Comparison of ENCODE assay signal across 9 cellular contexts in the genomic region with DNA sequence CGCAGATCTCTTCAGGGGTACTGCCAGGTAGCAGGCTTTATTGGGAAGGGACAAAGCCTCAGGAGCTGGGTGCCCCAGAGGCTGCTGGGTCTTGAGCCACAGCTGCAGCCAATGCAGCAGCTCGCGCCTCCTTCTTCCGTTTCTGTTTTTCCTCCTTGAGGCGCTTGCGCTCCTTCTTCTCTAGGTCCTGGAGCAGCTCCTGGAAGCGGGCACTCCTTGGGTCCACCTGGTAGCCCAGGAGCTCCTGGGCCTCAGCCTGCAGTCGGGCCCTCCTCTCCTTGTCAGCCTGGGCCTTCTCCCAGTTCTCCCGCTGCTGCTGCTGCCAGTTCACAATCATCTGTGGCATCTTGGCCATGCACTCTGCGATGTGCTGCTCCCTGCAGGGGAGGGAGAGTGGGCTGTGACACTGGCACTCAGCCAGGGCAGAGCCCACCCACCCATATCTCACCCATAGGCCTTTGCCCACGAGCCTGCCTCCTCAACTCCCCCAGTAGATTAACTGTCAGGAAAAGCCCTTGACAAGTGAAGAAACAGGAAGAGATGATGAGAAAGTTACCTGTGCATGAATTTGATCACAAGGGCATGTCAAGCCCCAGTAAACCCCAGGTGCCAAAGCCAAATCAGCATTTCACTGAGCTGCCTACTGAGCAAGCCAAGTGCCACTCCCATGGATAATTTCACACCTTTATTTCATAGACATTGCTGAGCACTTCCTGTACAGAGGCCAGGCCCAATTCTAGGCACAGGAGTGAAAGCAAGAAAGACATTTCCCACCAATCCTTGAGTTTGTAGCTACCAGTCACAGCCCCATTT. TPM values are rescaled to one million over a fixed set of nuclear protein-coding genes. Genes with fewer than 3 reads are reported as not detected.
DNase-seq lines count a peak whose midpoint lies in the region; ATAC-seq and TF ChIP-seq lines count a peak whose summit lies in the region.
"Had no signal": no experiment of that assay in that cellular context is flagged by ENCODE, and none has a peak within 500 bp of the region (broad histone marks: within the 10 kb centered on the region; RNA-seq: fewer than 3 reads in every experiment).

No MANE protein-coding gene starts in this region.

- no peaks in the 10 kb centered on the region for H3K9me3 Mint-ChIP-seq in activated CD8-positive, alpha-beta T cell treated with anti-CD3 and anti-CD28 coated beads for 36 hours
- H3K9me3 Mint-ChIP-seq in memory B cell = no peaks in the 10 kb centered on the region

- H3K27ac Mint-ChIP-seq in activated CD8-positive, alpha-beta T cell treated with anti-CD3 and anti-CD28 coated beads for 36 hours = peak overlapping the region; percentile 90
- peak overlapping the region; percentile 83 for H3K27ac Mint-ChIP-seq in memory B cell

- intact Hi-C loops in left ventricle myocardium inferior (cut with micrococcal nuclease) (no loop called here), left cardiac atrium (cut with DNase I) (no loop called here), upper lobe of right lung (cut with DNase I) (no loop called here)
- intact Hi-C loops in activated CD8-positive, alpha-beta T cell treated with anti-CD3 and anti-CD28 coated beads for 36 hours (cut with micrococcal nuclease) = no loop called here

- peak overlapping the region; percentile 96 for H3K27ac ChIP-seq in left ventricle myocardium inferior (replicated peaks)
- no peak overlapping the region for H3K27ac ChIP-seq in upper lobe of right lung
- H3K27ac ChIP-seq: SJSA1 had no signal

- no peaks in the 10 kb centered on the region for H3K9me3 ChIP-seq in left ventricle myocardium inferior (replicated peaks)
- H3K9me3 ChIP-seq in upper lobe of right lung = no peaks in the 10 kb centered on the region
- H3K9me3 ChIP-seq: SJSA1 had no signal

- H3K36me3 ChIP-seq in left ventricle myocardium inferior = peaks cover 52% of the 10 kb centered on the region
- peaks cover 58% of the 10 kb centered on the region for H3K36me3 ChIP-seq in upper lobe of right lung

- POLR2A ChIA-PET in activated CD8-positive, alpha-beta T cell treated with anti-CD3 and anti-CD28 coated beads for 36 hours (lab: Charles Lee) = interaction anchor here (1.3 to 3.5 kb wide), 7 partner anchors 7 to 17 kb away, joined by 4 to 30 read pairs (median 8); partner anchors contain the start of genes CALR and RAD23A

- peaks cover 34% of the 10 kb centered on the region for H3K4me1 Mint-ChIP-seq in activated CD8-positive, alpha-beta T cell treated with anti-CD3 and anti-CD28 coated beads for 36 hours (ENCODE audit: low read depth)
- peaks cover 19% of the 10 kb centered on the region for H3K4me1 Mint-ChIP-seq in memory B cell

- DNase-seq in left ventricle myocardium inferior (no peak), left cardiac atrium (no peak), memory B cell (ENCODE audit: low spot score in 2 of 2) (no peak), upper lobe of right lung (peak; percentile 63), GM20000 (ENCODE audit: low spot score) (no peak), NCI-H2107 treated with DMSO at 0.1 percent for 48 hours (lab: John Stamatoyannopoulos, UW; ENCODE audit: unreplicated experiment) (no peak)
- DNase-seq in activated CD8-positive, alpha-beta T cell treated with anti-CD3 and anti-CD28 coated beads for 36 hours = no peak
- DNase-seq in stimulated activated CD4-positive, alpha-beta T cell treated with anti-CD3 and anti-CD28 coated beads, Interleukin-4, amount 100 ng/mL, for 1 hour = no peak

- no peaks in the 10 kb centered on the region for H3K27me3 Mint-ChIP-seq in activated CD8-positive, alpha-beta T cell treated with anti-CD3 and anti-CD28 coated beads for 36 hours
- H3K27me3 Mint-ChIP-seq in memory B cell = no peaks in the 10 kb centered on the region

- H3K36me3 Mint-ChIP-seq in activated CD8-positive, alpha-beta T cell treated with anti-CD3 and anti-CD28 coated beads for 36 hours (ENCODE audit: low read depth) = peaks cover 55% of the 10 kb centered on the region
- H3K36me3 Mint-ChIP-seq in memory B cell = peaks cover 25% of the 10 kb centered on the region

- ATAC-seq in left cardiac atrium = no peak
- peak; percentile 15 for ATAC-seq in activated CD8-positive, alpha-beta T cell treated with anti-CD3 and anti-CD28 coated beads for 36 hours
- ATAC-seq in memory B cell (ENCODE audit: low read depth) = peak; percentile 8
- ATAC-seq in upper lobe of right lung = no peak

- TF ChIP-seq CTCF in left ventricle myocardium inferior (IDR thresholded peaks at IDR 0.05; ENCODE audit: borderline replicate concordance) (no peak), upper lobe of right lung (IDR thresholded peaks at IDR 0.05) (no peak), GM20000 (IDR thresholded peaks at IDR 0.05; ENCODE audit: extremely low read depth, missing control alignments) (no peak)
- no peak for TF ChIP-seq CTCF in activated CD8-positive, alpha-beta T cell treated with anti-CD3 and anti-CD28 coated beads for 36 hours (IDR thresholded peaks at IDR 0.05)

- H3K4me1 ChIP-seq in left ventricle myocardium inferior (peaks cover 70% of the 10 kb centered on the region), upper lobe of right lung (peaks cover 23% of the 10 kb centered on the region)

- H3K27me3 ChIP-seq in left ventricle myocardium inferior (ENCODE audit: low read depth) (no peaks in the 10 kb centered on the region), upper lobe of right lung (no peaks in the 10 kb centered on the region)
- H3K27me3 ChIP-seq: SJSA1 had no signal

- H3K4me3 ChIP-seq in left ventricle myocardium inferior (no peak overlapping the region), upper lobe of right lung (no peak overlapping the region)
- H3K4me3 ChIP-seq: SJSA1 had no signal

- CTCF ChIA-PET in activated CD8-positive, alpha-beta T cell treated with anti-CD3 and anti-CD28 coated beads for 36 hours (lab: Charles Lee) = interaction anchor here (1.0 to 6.0 kb wide), 4 partner anchors 9 to 107 kb away, joined by 3 to 51 read pairs (median 4); no protein-coding TSS in a partner anchor

- H3K4me3 Mint-ChIP-seq in activated CD8-positive, alpha-beta T cell treated with anti-CD3 and anti-CD28 coated beads for 36 hours = peak overlapping the region; percentile 78
- no peak overlapping the region for H3K4me3 Mint-ChIP-seq in memory B cell

RNA-seq across cellular contexts. Expression of gene GADD45GIP1, which starts 2.7 kb away (rescaled TPM):
- total RNA-seq in left ventricle myocardium inferior (31.4 TPM), left cardiac atrium (10 to 100 TPM; 25.5 to 28.1 TPM), upper lobe of right lung (16.4 TPM)
- total RNA-seq in activated CD8-positive, alpha-beta T cell treated with anti-CD3 and anti-CD28 coated beads for 36 hours = 10 to 100 TPM; 32.6 to 36.0 TPM

RNA-seq across cellular contexts. Expression of gene RAD23A, which starts 8.7 kb away (rescaled TPM):
- total RNA-seq in left ventricle myocardium inferior (150 TPM), left cardiac atrium (100 to 1,000 TPM; 113 to 131 TPM), upper lobe of right lung (109 TPM)
- 100 to 1,000 TPM; 189 to 190 TPM for total RNA-seq in activated CD8-positive, alpha-beta T cell treated with anti-CD3 and anti-CD28 coated beads for 36 hours

RNA-seq across cellular contexts. Expression of gene DAND5, which starts 15.0 kb away (rescaled TPM):
- total RNA-seq in left ventricle myocardium inferior = 12.7 TPM
- total RNA-seq in left cardiac atrium = 1 to 10 TPM; 5.2 to 7.0 TPM
- not detected for total RNA-seq in activated CD8-positive, alpha-beta T cell treated with anti-CD3 and anti-CD28 coated beads for 36 hours
- total RNA-seq in upper lobe of right lung = not detected
- total RNA-seq: SJSA1 had no signal

RNA-seq across cellular contexts. Expression of gene CALR, which starts 15.9 kb away (rescaled TPM):
- total RNA-seq in left ventricle myocardium inferior (365 TPM), left cardiac atrium (100 to 1,000 TPM; 627 to 707 TPM), upper lobe of right lung (991 TPM)
- total RNA-seq in activated CD8-positive, alpha-beta T cell treated with anti-CD3 and anti-CD28 coated beads for 36 hours = 100 to 1,000 TPM; 535 to 563 TPM

RNA-seq across cellular contexts. Expression of gene FARSA, which starts 20.8 kb away (rescaled TPM):
- total RNA-seq in left ventricle myocardium inferior = 37.8 TPM
- 10 to 100 TPM; 31.8 to 49.1 TPM for total RNA-seq in left cardiac atrium
- total RNA-seq in activated CD8-positive, alpha-beta T cell treated with anti-CD3 and anti-CD28 coated beads for 36 hours = 100 to 1,000 TPM; 128 to 138 TPM
- total RNA-seq in upper lobe of right lung = 39.5 TPM

Comparison
In these comparisons a context has a peak if more than half of its experiments do, and no peak if none do; other contexts are left out.
1. ATAC-seq: peak in activated CD8-positive, alpha-beta T cell treated with anti-CD3 and anti-CD28 coated beads for 36 hours (single experiment) and memory B cell (single experiment); none in left cardiac atrium (0 of 2) and upper lobe of right lung (single experiment).